In the genomic region with DNA sequence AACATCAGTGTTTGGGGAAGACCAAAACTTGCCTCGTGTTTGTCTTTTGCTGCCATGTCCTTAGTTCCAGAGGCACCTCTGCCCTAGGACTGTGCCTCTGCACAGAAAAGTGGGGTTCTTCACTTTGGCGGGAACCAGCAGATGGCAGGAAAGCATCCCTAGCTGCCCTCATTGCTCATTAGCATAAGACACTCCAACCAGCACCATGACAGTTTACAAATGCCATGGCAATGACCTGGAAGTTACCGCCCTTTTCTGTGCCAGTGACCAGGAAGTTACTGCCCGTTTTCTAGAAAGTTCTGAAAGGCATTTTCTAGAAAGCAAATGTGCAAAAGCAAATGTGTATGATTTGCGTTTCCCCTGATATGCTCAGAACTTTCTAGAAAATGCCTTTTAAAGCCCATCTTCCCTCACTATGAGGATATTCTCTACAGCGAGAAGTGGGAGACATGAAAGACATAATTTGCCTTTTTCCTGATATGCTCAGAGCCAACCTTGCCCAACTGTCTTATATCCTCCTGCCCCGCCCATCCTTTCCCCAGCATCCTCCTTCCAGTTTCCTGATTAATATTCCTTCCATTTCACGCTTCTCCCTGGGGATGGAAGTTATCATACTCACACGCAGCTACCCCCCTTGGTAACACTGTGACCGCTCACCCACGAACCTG, we compare ENCODE assay signal across 24 cellular contexts.
"Had no signal": no experiment of that assay in that cellular context is flagged by ENCODE, and none has a peak within 500 bp of the region (broad histone marks: within the 10 kb centered on the region; RNA-seq: fewer than 3 reads in every experiment).

No MANE protein-coding gene starts in this region.

- H3K4me1 ChIP-seq: adrenal gland, ascending aorta, foreskin keratinocyte, uterus had no signal

- H3K9me3 Mint-ChIP-seq: activated T-helper 1 cell treated with anti-CD3 and anti-CD28 coated beads, Interleukin-12 subunit alpha, Interleukin-12 subunit beta, Interleukin-2, Interleukin-4 antibody, amounts not matched to agents 30 ng/mL and 10 ng/mL and 1 ng/mL, durations not matched to agents 14 hours and 24 hours and 36 hours; immature natural killer cell had no signal

- H3K9me3 ChIP-seq: adrenal gland, ascending aorta, left lung, testis, uterus had no signal

- H3K4me3 Mint-ChIP-seq: activated naive CD8-positive, alpha-beta T cell; activated T-helper 1 cell treated with anti-CD3 and anti-CD28 coated beads, Interleukin-12 subunit alpha, Interleukin-12 subunit beta, Interleukin-2, Interleukin-4 antibody, amounts not matched to agents 30 ng/mL and 10 ng/mL and 1 ng/mL, durations not matched to agents 14 hours and 24 hours and 36 hours; immature natural killer cell; naive B cell; stimulated activated naive B cell treated with anti-CD40 and anti-IgM and Interleukin-4, amounts not matched to agents 10 μg/mL and 1 μg/mL and 100 μg/mL, for 72 hours had no signal

- H3K27me3 ChIP-seq: adrenal gland, ascending aorta, brain microvascular endothelial cell, foreskin keratinocyte, left lung, testis, uterus had no signal

- H3K27me3 Mint-ChIP-seq: activated naive CD8-positive, alpha-beta T cell had no signal

- DNase-seq: activated CD4-positive, alpha-beta T cell treated with anti-CD3 and anti-CD28 coated beads for 4 hours; activated CD4-positive, alpha-beta T cell treated with anti-CD3 and anti-CD28 coated beads, Interleukin-2, amount 50 U/mL, for 48 hours; activated gamma-delta T cell treated with Interleukin-2 at 50 U/mL for 16 hours; adrenal gland; brain microvascular endothelial cell; central memory CD4-positive, alpha-beta T cell; dermis blood vessel endothelial cell; effector memory CD4-positive, alpha-beta T cell; foreskin keratinocyte; immature natural killer cell; kidney glomerular epithelial cell; left lung; naive B cell; occipital lobe; small intestine; stimulated activated naive B cell treated with anti-CD40 and anti-IgM and Interleukin-4, amounts not matched to agents 10 μg/mL and 1 μg/mL and 100 μg/mL, for 72 hours; testis; trophoblast cell; uterus had no signal

- H3K27ac Mint-ChIP-seq: activated naive CD8-positive, alpha-beta T cell; activated T-helper 1 cell treated with anti-CD3 and anti-CD28 coated beads, Interleukin-12 subunit alpha, Interleukin-12 subunit beta, Interleukin-2, Interleukin-4 antibody, amounts not matched to agents 30 ng/mL and 10 ng/mL and 1 ng/mL, durations not matched to agents 14 hours and 24 hours and 36 hours; immature natural killer cell; stimulated activated naive B cell treated with anti-CD40 and anti-IgM and Interleukin-4, amounts not matched to agents 10 μg/mL and 1 μg/mL and 100 μg/mL, for 72 hours had no signal

- H3K4me1 Mint-ChIP-seq: immature natural killer cell; naive B cell; stimulated activated naive B cell treated with anti-CD40 and anti-IgM and Interleukin-4, amounts not matched to agents 10 μg/mL and 1 μg/mL and 100 μg/mL, for 72 hours had no signal

- FAIRE-seq: small intestine had no signal

- H3K4me3 ChIP-seq: adrenal gland, ascending aorta, left lung, lung, testis, uterus had no signal

- ATAC-seq: foreskin keratinocyte, left lung, sciatic nerve had no signal

- H3K27ac ChIP-seq: adrenal gland, ascending aorta, brain microvascular endothelial cell, foreskin keratinocyte, left lung, testis, uterus had no signal

- H3K36me3 Mint-ChIP-seq: activated naive CD8-positive, alpha-beta T cell; immature natural killer cell; naive B cell had no signal

- H3K36me3 ChIP-seq: adrenal gland, ascending aorta, brain microvascular endothelial cell, left lung, uterus had no signal
